Comparison of ENCODE assay signal across 28 cellular contexts in the genomic region with DNA sequence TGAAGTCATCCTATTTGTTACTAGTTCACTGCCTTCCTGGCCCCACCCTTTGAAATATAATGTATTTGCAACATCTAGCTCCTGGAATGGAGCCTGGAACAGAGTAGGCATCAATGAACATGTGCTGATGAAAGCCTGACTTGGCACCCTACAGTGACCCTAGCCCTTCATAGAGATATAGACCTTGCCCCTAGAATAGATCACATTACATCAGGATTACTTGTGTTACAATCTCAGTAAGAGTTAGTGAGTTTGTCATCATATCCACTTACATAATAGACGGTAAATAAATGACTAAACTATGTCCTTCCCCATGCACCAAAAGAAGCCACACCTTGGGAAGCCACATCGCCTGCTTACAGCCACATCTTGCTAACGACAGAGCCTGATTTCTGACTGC.
"Had no signal": no experiment of that assay in that cellular context is flagged by ENCODE, and none has a peak within 500 bp of the region (broad histone marks: within the 10 kb centered on the region; RNA-seq: fewer than 3 reads in every experiment).

No MANE protein-coding gene starts in this region.

- H3K4me3 Mint-ChIP-seq: activated CD4-positive, alpha-beta T cell treated with anti-CD3 and anti-CD28 coated beads for 36 hours; activated CD8-positive, alpha-beta T cell treated with anti-CD3 and anti-CD28 coated beads for 36 hours; activated naive CD8-positive, alpha-beta T cell treated with anti-CD3 and anti-CD28 coated beads, Interleukin-2, amount 50 U/mL, for 24 hours; central memory CD8-positive, alpha-beta T cell had no signal

- ATAC-seq: activated CD4-positive, alpha-beta T cell treated with anti-CD3 and anti-CD28 coated beads for 36 hours; activated CD8-positive, alpha-beta T cell treated with anti-CD3 and anti-CD28 coated beads for 36 hours; activated naive CD4-positive, alpha-beta T cell treated with anti-CD3 and anti-CD28 coated beads, Interleukin-2, amount 50 U/mL, for 72 hours; activated naive CD8-positive, alpha-beta T cell treated with anti-CD3 and anti-CD28 coated beads, Interleukin-2, amount 50 U/mL, for 24 hours; body of pancreas; Right ventricle myocardium inferior had no signal

- DNase-seq: activated CD4-positive, alpha-beta T cell treated with anti-CD3 and anti-CD28 coated beads for 36 hours; activated CD4-positive, alpha-beta T cell treated with anti-CD3 and anti-CD28 coated beads, Interleukin-2, amount 50 U/mL, for 1 hour; activated CD8-positive, alpha-beta memory T cell treated with anti-CD3 and anti-CD28 coated beads, Interleukin-2, amount 50 U/mL, for 4 hours; activated CD8-positive, alpha-beta T cell treated with anti-CD3 and anti-CD28 coated beads for 36 hours; activated effector memory CD4-positive, alpha-beta T cell treated with Interleukin-2 at 50 U/mL for 16 hours; activated naive CD4-positive, alpha-beta T cell; activated naive CD8-positive, alpha-beta T cell treated with anti-CD3 and anti-CD28 coated beads, Interleukin-2, amount 50 U/mL, for 24 hours; activated T-cell treated with anti-CD3 and anti-CD28 coated beads, Interleukin-2, amount 50 U/mL, for 1 hour; amniotic stem cell; body of pancreas; MG63; MV-4-11; NCI-H1092 treated with DMSO at 0.1 percent for 48 hours; NCI-H1417 treated with DMSO at 0.1 percent for 48 hours; NCI-H1694 treated with DMSO at 0.1 percent for 48 hours; NCI-H2029 treated with DMSO at 0.1 percent for 48 hours; NCI-H345; NCI-H510A treated with DMSO at 0.1 percent for 48 hours; NCI-H69; NK-92 treated with Interleukin-12 subunit alpha and Interleukin-12 subunit beta, amount 100 ng/mL, for 24 hours; T-helper 1 cell; WERI-Rb-1 had no signal

- H3K4me1 Mint-ChIP-seq: activated CD4-positive, alpha-beta T cell treated with anti-CD3 and anti-CD28 coated beads for 36 hours; activated naive CD8-positive, alpha-beta T cell treated with anti-CD3 and anti-CD28 coated beads, Interleukin-2, amount 50 U/mL, for 24 hours; central memory CD8-positive, alpha-beta T cell had no signal

- H3K9me3 Mint-ChIP-seq: activated CD8-positive, alpha-beta T cell treated with anti-CD3 and anti-CD28 coated beads for 36 hours had no signal

- H3K27ac Mint-ChIP-seq: activated CD4-positive, alpha-beta T cell treated with anti-CD3 and anti-CD28 coated beads for 36 hours; activated CD8-positive, alpha-beta T cell treated with anti-CD3 and anti-CD28 coated beads for 36 hours; activated naive CD4-positive, alpha-beta T cell treated with anti-CD3 and anti-CD28 coated beads, Interleukin-2, amount 50 U/mL, for 72 hours; activated naive CD8-positive, alpha-beta T cell treated with anti-CD3 and anti-CD28 coated beads, Interleukin-2, amount 50 U/mL, for 24 hours had no signal

- H3K27me3 ChIP-seq: ascending aorta, body of pancreas, MG63 had no signal

- H3K4me3 ChIP-seq: ascending aorta, body of pancreas, MG63, SK-N-MC had no signal

- H3K27ac ChIP-seq: ascending aorta, body of pancreas, KMS-11, SK-N-MC, WERI-Rb-1 had no signal

- H3K36me3 Mint-ChIP-seq: activated naive CD4-positive, alpha-beta T cell treated with anti-CD3 and anti-CD28 coated beads, Interleukin-2, amount 50 U/mL, for 72 hours had no signal

- H3K9me3 ChIP-seq: ascending aorta, body of pancreas, MG63 had no signal

- H3K36me3 ChIP-seq: ascending aorta, MG63, WERI-Rb-1 had no signal

- H3K9ac ChIP-seq: KMS-11 had no signal

- H3K4me1 ChIP-seq: ascending aorta, body of pancreas had no signal

- H3K27me3 Mint-ChIP-seq: activated CD8-positive, alpha-beta T cell treated with anti-CD3 and anti-CD28 coated beads for 36 hours had no signal

- H3K4me2 ChIP-seq: KMS-11 had no signal
